In genomic region chr6:135423649-135424128, GRCh38 we compare ENCODE assay signal across 9 cellular contexts.
DNase-seq lines count a peak whose midpoint lies in the region; ATAC-seq and TF ChIP-seq lines count a peak whose summit lies in the region.
"Had no signal": no experiment of that assay in that cellular context is flagged by ENCODE, and none has a peak within 500 bp of the region (broad histone marks: within the 10 kb centered on the region; RNA-seq: fewer than 3 reads in every experiment).

No MANE protein-coding gene starts in this region.

- no peak for TF ChIP-seq POLR2A in IMR-90 (IDR thresholded peaks at IDR 0.05; ENCODE audit: low read depth, low read length)

- CTCF ChIA-PET in activated CD4-positive, alpha-beta T cell treated with anti-CD3 and anti-CD28 coated beads, Interleukin-2, amount 10 ng/mL, durations not matched to agents 7 days and 5 days (lab: Charles Lee) = interaction anchor here (0.6 to 1.3 kb wide), 3 partner anchors 75 to 338 kb away, joined by 3 read pairs; no protein-coding TSS in a partner anchor
- CTCF ChIA-PET in IMR-90 (lab: Yijun Ruan, JAX) = interaction anchor here (0.6 to 1.3 kb wide), 3 partner anchors 14 to 382 kb away, joined by 4 read pairs; no protein-coding TSS in a partner anchor

- H3K14ac ChIP-seq in IMR-90 (replicated peaks; ENCODE audit: low read depth, low read length) = no peak overlapping the region

- no peak overlapping the region for H2BK15ac ChIP-seq in IMR-90 (ENCODE audit: low read depth, low read length)

- H4K91ac ChIP-seq in IMR-90 (ENCODE audit: insufficient read depth, low read depth, low read length) = no peak overlapping the region

- H3K9me3 ChIP-seq in IMR-90 (ENCODE audit: control insufficient read depth, insufficient read depth, low read length) = no peaks in the 10 kb centered on the region
- no peaks in the 10 kb centered on the region for H3K9me3 ChIP-seq in RWPE2 (ENCODE audit: severe bottlenecking)
- no peaks in the 10 kb centered on the region for H3K9me3 ChIP-seq in endodermal cell (ENCODE audit: control insufficient read depth, low read length)

- H3K23ac ChIP-seq in IMR-90 (ENCODE audit: low read depth, low read length) = no peak overlapping the region

- H3K4me3 ChIP-seq in IMR-90 (ENCODE audit: insufficient read depth, low read depth, low read length) (no peak overlapping the region), RWPE2 (ENCODE audit: severe bottlenecking) (no peak overlapping the region), endodermal cell (ENCODE audit: low read length) (no peak overlapping the region)

- no peak overlapping the region for H4K8ac ChIP-seq in IMR-90 (ENCODE audit: low read depth in 2 of 2, low read length in 2 of 2)

- no peak overlapping the region for H2BK120ac ChIP-seq in IMR-90 (ENCODE audit: low read depth, low read length)

- no peak overlapping the region for H2BK20ac ChIP-seq in IMR-90 (ENCODE audit: low read depth, low read length)

- H3K9ac ChIP-seq in IMR-90 (ENCODE audit: low read depth, low read length) = no peak overlapping the region
- H3K9ac ChIP-seq in endodermal cell (ENCODE audit: extremely low read depth, low read length, poor library complexity, severe bottlenecking) = no peak overlapping the region

- H3K9me3 Mint-ChIP-seq in activated CD4-positive, alpha-beta T cell treated with anti-CD3 and anti-CD28 coated beads, Interleukin-2, amount 10 ng/mL, durations not matched to agents 7 days and 5 days = no peaks in the 10 kb centered on the region
- H3K9me3 Mint-ChIP-seq in endodermal cell = no peaks in the 10 kb centered on the region

- POLR2A ChIA-PET in activated CD4-positive, alpha-beta T cell treated with anti-CD3 and anti-CD28 coated beads, Interleukin-2, amount 10 ng/mL, durations not matched to agents 7 days and 5 days (lab: Charles Lee) = no interaction called here
- POLR2A ChIA-PET in IMR-90 (lab: Charles Lee; ENCODE audit: unreplicated experiment) = no interaction called here

- BruUV-seq in IMR-90 (replicated peaks; lab: Mats Ljungman, UMichigan) = no TSS peak

- no peak overlapping the region for H3K27ac ChIP-seq in IMR-90 (ENCODE audit: insufficient read depth, low read length)
- no peak overlapping the region for H3K27ac ChIP-seq in RWPE2 (ENCODE audit: poor library complexity, severe bottlenecking)
- H3K27ac ChIP-seq in endodermal cell (ENCODE audit: low read depth, low read length) = no peak overlapping the region
- H3K27ac ChIP-seq: epithelial cell of prostate had no signal

- no peaks in the 10 kb centered on the region for H3K79me1 ChIP-seq in IMR-90 (ENCODE audit: low read depth in 1 of 2, low read length in 2 of 2)

- H3K27me3 ChIP-seq in IMR-90 (ENCODE audit: control insufficient read depth, insufficient read depth, low read length) = no peaks in the 10 kb centered on the region
- H3K27me3 ChIP-seq in RWPE2 (ENCODE audit: insufficient read depth, poor library complexity, severe bottlenecking) = no peaks in the 10 kb centered on the region
- no peaks in the 10 kb centered on the region for H3K27me3 ChIP-seq in endodermal cell (ENCODE audit: control insufficient read depth, insufficient read depth, low read length, poor library complexity, severe bottlenecking)

- H2BK5ac ChIP-seq in IMR-90 (ENCODE audit: low read depth, low read length, poor library complexity, severe bottlenecking) = no peak overlapping the region

- H3K36me3 Mint-ChIP-seq in activated CD4-positive, alpha-beta T cell treated with anti-CD3 and anti-CD28 coated beads, Interleukin-2, amount 10 ng/mL, durations not matched to agents 7 days and 5 days (ENCODE audit: low read depth) = peaks cover 4% of the 10 kb centered on the region
- peaks cover 3% of the 10 kb centered on the region for H3K36me3 Mint-ChIP-seq in endodermal cell (ENCODE audit: low read depth)

- H3K9me1 ChIP-seq in IMR-90 (ENCODE audit: insufficient read depth, low read length) = no peaks in the 10 kb centered on the region

- no peak overlapping the region for H4K5ac ChIP-seq in IMR-90 (ENCODE audit: low read depth, low read length)

- peak; percentile 80 for TF ChIP-seq RAD21 in IMR-90 (IDR thresholded peaks at IDR 0.05; ENCODE audit: low read length)

- H4K20me1 ChIP-seq in IMR-90 (ENCODE audit: insufficient read depth, low read length) = no peaks in the 10 kb centered on the region

- H3K36me3 ChIP-seq in IMR-90 (ENCODE audit: control insufficient read depth, insufficient read depth, low read length) = peaks cover 1% of the 10 kb centered on the region; the same call in 1 of the 2 replicates
- peaks cover 8% of the 10 kb centered on the region for H3K36me3 ChIP-seq in RWPE2 (ENCODE audit: low read depth)
- H3K36me3 ChIP-seq in endodermal cell (ENCODE audit: control insufficient read depth, insufficient read depth, low read length) = no peaks in the 10 kb centered on the region

- H3K18ac ChIP-seq in IMR-90 (ENCODE audit: low read depth, low read length) = no peak overlapping the region

- no peak overlapping the region for H3K56ac ChIP-seq in IMR-90 (ENCODE audit: extremely low read depth, insufficient read depth, low read length)

- no peak overlapping the region for H2AFZ ChIP-seq in IMR-90 (replicated peaks; ENCODE audit: low read length, poor library complexity)

- H2AK9ac ChIP-seq in IMR-90 (replicated peaks; ENCODE audit: low read depth, low read length, poor library complexity) = no peak overlapping the region

- in situ Hi-C loops in IMR-90 (cut with MboI; ENCODE audit: low sequenced_read_pairs) = loop anchor here (10.0 kb wide), 1 partner anchor 289 kb away; no protein-coding TSS in a partner anchor

- no peak overlapping the region for H3K4me3 Mint-ChIP-seq in activated CD4-positive, alpha-beta T cell treated with anti-CD3 and anti-CD28 coated beads, Interleukin-2, amount 10 ng/mL, durations not matched to agents 7 days and 5 days
- no peak overlapping the region for H3K4me3 Mint-ChIP-seq in endodermal cell

- ATAC-seq in GM21737 (IDR thresholded peaks at IDR 0.05; ENCODE audit: unreplicated experiment) (peak; percentile 75), IMR-90 (ENCODE audit: low read depth) (peak; percentile 89), RWPE2 (ENCODE audit: low read depth) (peak; percentile 79)

- H3K4me1 ChIP-seq in IMR-90 (ENCODE audit: control insufficient read depth, insufficient read depth, low read length) = 0 out of 2 replicates have a peak, but pooled peaks cover 2% of the 10 kb centered on the region
- H3K4me1 ChIP-seq in RWPE2 (ENCODE audit: insufficient read depth, poor library complexity, severe bottlenecking) = no peaks in the 10 kb centered on the region
- no peaks in the 10 kb centered on the region for H3K4me1 ChIP-seq in endodermal cell (ENCODE audit: control insufficient read depth, insufficient read depth, low read length)

- H3K4me2 ChIP-seq in IMR-90 (ENCODE audit: low read depth, low read length) = no peak overlapping the region

- TF ChIP-seq CTCF in IMR-90 (conservative IDR thresholded peaks at IDR 0.05; ENCODE audit: low read depth, low read length) (peak; percentile 78), RWPE2 (IDR thresholded peaks at IDR 0.05; ENCODE audit: poor library complexity, severe bottlenecking) (peak; percentile 91), endodermal cell (conservative IDR thresholded peaks at IDR 0.05) (peak; percentile 87)

- H2AK5ac ChIP-seq in IMR-90 (ENCODE audit: low read depth, low read length) = no peak overlapping the region

- peak; percentile 27 for DNase-seq in activated CD4-positive, alpha-beta T cell treated with anti-CD3 and anti-CD28 coated beads, Interleukin-2, amount 10 ng/mL, durations not matched to agents 7 days and 5 days
- no peak for DNase-seq in activated CD4-positive, alpha-beta T cell treated with anti-CD3 and anti-CD28 coated beads for 1 hour
- peak; percentile 59 for DNase-seq in IMR-90
- no peak for DNase-seq in RWPE2 (ENCODE audit: low spot score)
- DNase-seq in endodermal cell = no peak
- DNase-seq in myocyte (ENCODE audit: low read depth) = peak; percentile 61
- no peak for DNase-seq in mucosa of gallbladder (ENCODE audit: low spot score)

- H3K27me3 Mint-ChIP-seq in activated CD4-positive, alpha-beta T cell treated with anti-CD3 and anti-CD28 coated beads, Interleukin-2, amount 10 ng/mL, durations not matched to agents 7 days and 5 days = no peaks in the 10 kb centered on the region
- no peaks in the 10 kb centered on the region for H3K27me3 Mint-ChIP-seq in endodermal cell (ENCODE audit: insufficient read depth)

- dilution Hi-C loops in IMR-90 (cut with HindIII; ENCODE audit: low sequenced_read_pairs, unreplicated experiment) = no loop called here

- no peak overlapping the region for H3K27ac Mint-ChIP-seq in activated CD4-positive, alpha-beta T cell treated with anti-CD3 and anti-CD28 coated beads, Interleukin-2, amount 10 ng/mL, durations not matched to agents 7 days and 5 days
- H3K27ac Mint-ChIP-seq in endodermal cell = no peak overlapping the region

- H3K4me1 Mint-ChIP-seq in activated CD4-positive, alpha-beta T cell treated with anti-CD3 and anti-CD28 coated beads, Interleukin-2, amount 10 ng/mL, durations not matched to agents 7 days and 5 days = peaks cover 9% of the 10 kb centered on the region
- H3K4me1 Mint-ChIP-seq in endodermal cell = peaks cover 2% of the 10 kb centered on the region

- no CpG with 5 or more reads among the region's 2 CpGs for WGBS in IMR-90 (ENCODE audit: extremely low coverage in 2 of 2, insufficient read length in 1 of 2), 2 experiments
- WGBS in endodermal cell (ENCODE audit: insufficient coverage in 1 of 2, insufficient read length in 1 of 2), 2 experiments = 0 to 13% methylated on average over 1 of the region's 2 CpGs

- H3K4ac ChIP-seq in IMR-90 (ENCODE audit: low read depth, low read length) = no peak overlapping the region

- intact Hi-C loops in IMR-90 (cut with micrococcal nuclease) = loop anchor here (1.0 to 10.0 kb wide), 3 partner anchors 241 to 1269 kb away; partner anchors contain the start of gene MYB

TF ChIP-seq in IMR-90, 13 proteins besides CTCF, POLR2A, EP300 and RAD21:
- TF ChIP-seq SMC3 (IDR thresholded peaks at IDR 0.05; ENCODE audit: low read depth, low read length) (peak; percentile 70), CHD1 (IDR thresholded peaks at IDR 0.05; ENCODE audit: low read depth, low read length) (no peak)
TF ChIP-seq in IMR-90: peak in this region for 1.

Comparison
In these comparisons a context has a peak if more than half of its experiments do, and no peak if none do; other contexts are left out.
1. DNase-seq: peak in activated CD4-positive, alpha-beta T cell treated with anti-CD3 and anti-CD28 coated beads, Interleukin-2, amount 10 ng/mL, durations not matched to agents 7 days and 5 days (single experiment), IMR-90 (single experiment) and myocyte (single experiment); none in activated CD4-positive, alpha-beta T cell treated with anti-CD3 and anti-CD28 coated beads for 1 hour (single experiment), RWPE2 (single experiment), endodermal cell (single experiment) and mucosa of gallbladder (single experiment).
2. Peak in every context shown above with its lines, with median percentiles within 50 percentile points of each other: ATAC-seq and CTCF ChIP-seq.